8 cellular contexts compared by ENCODE assay signal in the genomic region with DNA sequence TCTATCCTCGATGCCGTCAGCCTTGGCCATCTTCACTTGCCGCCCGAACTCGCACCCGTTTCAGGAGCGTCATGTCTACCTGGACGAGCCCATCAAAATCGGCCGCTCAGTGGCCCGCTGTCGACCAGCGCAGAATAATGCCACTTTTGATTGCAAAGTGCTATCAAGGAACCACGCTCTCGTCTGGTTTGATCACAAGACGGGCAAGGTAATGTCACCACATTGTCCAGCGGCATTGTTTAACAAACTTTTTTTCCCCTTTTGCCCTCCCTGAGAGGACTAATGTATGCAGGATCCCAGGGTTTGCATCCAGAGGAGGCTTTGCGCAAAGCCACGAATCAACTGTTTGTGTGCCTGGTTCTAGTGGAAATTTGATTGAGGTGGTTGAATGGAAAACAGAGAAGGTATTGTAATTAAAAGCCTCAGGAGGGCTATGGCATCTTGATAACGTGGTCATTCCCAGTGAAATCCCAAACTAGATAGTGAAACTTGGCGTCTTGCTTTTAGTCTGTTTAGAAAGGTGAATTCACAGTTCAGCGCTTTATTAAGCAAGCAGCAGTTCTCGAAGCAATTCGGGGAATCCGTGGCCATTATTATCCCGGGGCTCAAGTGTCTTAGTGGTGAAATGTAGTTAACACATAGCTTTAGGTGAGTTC. TPM values are rescaled to one million over a fixed set of nuclear protein-coding genes. Genes with fewer than 3 reads are reported as not detected.
DNase-seq lines count a peak whose midpoint lies in the region; ATAC-seq, FAIRE-seq and TF ChIP-seq lines count a peak whose summit lies in the region.

No MANE protein-coding gene starts in this region.

- H3K36me3 ChIP-seq in DND-41 (ENCODE audit: insufficient read depth, low read length) = peaks cover 47% of the 10 kb centered on the region
- H3K36me3 ChIP-seq in duodenal mucosa (ENCODE audit: control insufficient read depth in 1 of 2, insufficient read depth in 2 of 2, low read length in 2 of 2) = peaks cover 0 to 9% of the 10 kb centered on the region in 2 donors

- H3K4me1 ChIP-seq in DND-41 (ENCODE audit: insufficient read depth, low read length) (peaks cover 61% of the 10 kb centered on the region), duodenal mucosa (ENCODE audit: control insufficient read depth in 1 of 2, insufficient read depth in 2 of 2, low read length in 2 of 2) (peaks cover 14 to 22% of the 10 kb centered on the region in 2 donors)

- peak overlapping the region; percentile 84 to 97; a peak in 3 of 4 replicates for H3K4me3 ChIP-seq in DND-41 (ENCODE audit: low read depth in 1 of 2, low read length in 2 of 2)
- H3K4me3 ChIP-seq in NB4 (ENCODE audit: low read depth, low read length) = peak overlapping the region; percentile 86
- H3K4me3 ChIP-seq in duodenal mucosa (ENCODE audit: low read depth in 1 of 2, low read length in 2 of 2) = peak overlapping the region; percentile 88 to 89

- no peak for TF ChIP-seq CTCF in DND-41 (IDR thresholded peaks at IDR 0.05; ENCODE audit: borderline replicate concordance, extremely low read depth, low read length, poor library complexity, severe bottlenecking)
- no peak for TF ChIP-seq CTCF in NB4 (IDR thresholded peaks at IDR 0.05; ENCODE audit: low read depth, low read length)

- no peak for ATAC-seq in DND-41 (ENCODE audit: insufficient read depth, low read depth)
- ATAC-seq in naive B cell (ENCODE audit: low read depth in 2 of 2) = no peak
- no peak for ATAC-seq in HG02938 (IDR thresholded peaks at IDR 0.05; ENCODE audit: unreplicated experiment)

- DNase-seq in DND-41 (no peak), NB4 (ENCODE audit: low read depth) (peak; percentile 35), naive B cell (no peak), NCI-H187 treated with DMSO at 0.1 percent for 48 hours (lab: John Stamatoyannopoulos, UW) (no peak), GM12892 (ENCODE audit: insufficient read length) (no peak)
- no peak for DNase-seq in activated effector memory CD4-positive, alpha-beta T cell treated with anti-CD3 and anti-CD28 coated beads, Interleukin-2, amount 50 U/mL, for 16 hours

- no peaks in the 10 kb centered on the region for H3K27me3 Mint-ChIP-seq in naive B cell

- H3K79me2 ChIP-seq in DND-41 (ENCODE audit: insufficient read depth, low read length) = peaks cover 65% of the 10 kb centered on the region

- H3K4me1 Mint-ChIP-seq in naive B cell = peaks cover 14 to 50% (median 30%) of the 10 kb centered on the region in 3 donors

- TF ChIP-seq POLR2A in NB4 (IDR thresholded peaks at IDR 0.05; ENCODE audit: extremely low read depth, insufficient read length) (no peak), GM12892 (IDR thresholded peaks at IDR 0.05; ENCODE audit: low read depth, low read length) (no peak)

- FAIRE-seq in GM12892 (lab: Jason Lieb, UNC) = no peak

- H3K27ac ChIP-seq in DND-41 (ENCODE audit: low read length) = peak overlapping the region; percentile 97; the same call in 1 of the 2 replicates
- H3K27ac ChIP-seq in duodenal mucosa (ENCODE audit: low read depth, low read length) = no peak overlapping the region

- peak overlapping the region; percentile 90 to 99 (median 94) for H3K4me3 Mint-ChIP-seq in naive B cell

- H3K9ac ChIP-seq in DND-41 (ENCODE audit: low read depth, low read length) (peak overlapping the region; percentile 91), duodenal mucosa (ENCODE audit: low read depth in 1 of 2, low read length in 2 of 2) (peak overlapping the region; percentile 75 to 84)

- H3K9me3 ChIP-seq in DND-41 (ENCODE audit: insufficient read depth, low read length, severe bottlenecking) (no peaks in the 10 kb centered on the region), duodenal mucosa (ENCODE audit: control insufficient read depth in 1 of 2, low read length in 2 of 2) (no peaks in the 10 kb centered on the region)

- H3K36me3 Mint-ChIP-seq in naive B cell = no peaks in the 10 kb centered on the region

- H4K20me1 ChIP-seq in DND-41 (ENCODE audit: insufficient read depth, low read length) = peaks cover 34% of the 10 kb centered on the region

- H3K4me2 ChIP-seq in DND-41 (ENCODE audit: insufficient read depth, low read length) = peak overlapping the region; percentile 98

- no peaks in the 10 kb centered on the region for H3K9me3 Mint-ChIP-seq in naive B cell

- H3K27me3 ChIP-seq in DND-41 (ENCODE audit: insufficient read depth, low read length, poor library complexity) = no peaks in the 10 kb centered on the region
- no peaks in the 10 kb centered on the region for H3K27me3 ChIP-seq in duodenal mucosa (ENCODE audit: control insufficient read depth in 1 of 2, insufficient read depth in 2 of 2, low read length in 2 of 2)

- H3K27ac Mint-ChIP-seq in naive B cell = peak overlapping the region in 3 of 6 donors; percentile 67 to 93 (median 90)

- H2AFZ ChIP-seq in DND-41 (ENCODE audit: low read depth, low read length) = no peak overlapping the region

RNA-seq across cellular contexts. Expression of a gene that starts 1.7 kb away (rescaled TPM):
- 10 to 100 TPM; 13.2 to 26.2 (median 16.8) TPM for polyA plus RNA-seq in naive B cell (ENCODE audit: low read depth in 6 of 6)
- polyA plus RNA-seq in GM12892 (2012; ENCODE audit: missing spikeins) = 22.1 TPM
